1 cellular context compared by ENCODE assay signal in genomic region chr11:46617451-46618314, GRCh38.
A peak's percentile ranks its signal among the peaks of the same experiment; 100 is the strongest.
TF ChIP-seq lines count a peak whose summit lies in the region.

Gene ATG13 (plus strand): TSS chr11:46617553. CDS start chr11:46644292, 26,739 bp downstream.

TF ChIP-seq in HepG2, 621 proteins besides CTCF, POLR2A, EP300 and RAD21 (continued from another document and continues in another):
- TF ChIP-seq PAXIP1 (CRISPR knock-in tag; conservative IDR thresholded peaks at IDR 0.05) = no peak
- TF ChIP-seq MIER3 (CRISPR knock-in tag; IDR thresholded peaks at IDR 0.05; ENCODE audit: borderline replicate concordance) = 0 out of 2 replicates have a peak, but pooled peaks have one; percentile 8
- TF ChIP-seq, protein P1, sequence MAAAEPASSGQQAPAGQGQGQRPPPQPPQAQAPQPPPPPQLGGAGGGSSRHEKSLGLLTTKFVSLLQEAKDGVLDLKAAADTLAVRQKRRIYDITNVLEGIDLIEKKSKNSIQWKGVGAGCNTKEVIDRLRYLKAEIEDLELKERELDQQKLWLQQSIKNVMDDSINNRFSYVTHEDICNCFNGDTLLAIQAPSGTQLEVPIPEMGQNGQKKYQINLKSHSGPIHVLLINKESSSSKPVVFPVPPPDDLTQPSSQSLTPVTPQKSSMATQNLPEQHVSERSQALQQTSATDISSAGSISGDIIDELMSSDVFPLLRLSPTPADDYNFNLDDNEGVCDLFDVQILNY (CRISPR knock-in tag; conservative IDR thresholded peaks at IDR 0.05) = no peak
- peak; percentile 70 to 90; a peak in 3 of 4 replicates for TF ChIP-seq HMGXB4 (CRISPR knock-in tag; IDR thresholded peaks at IDR 0.05; ENCODE audit: borderline replicate concordance in 1 of 2, low read depth in 1 of 2)
- TF ChIP-seq ZNF317 (CRISPR knock-in tag; IDR thresholded peaks at IDR 0.05) = no peak
- TF ChIP-seq, protein P2, sequence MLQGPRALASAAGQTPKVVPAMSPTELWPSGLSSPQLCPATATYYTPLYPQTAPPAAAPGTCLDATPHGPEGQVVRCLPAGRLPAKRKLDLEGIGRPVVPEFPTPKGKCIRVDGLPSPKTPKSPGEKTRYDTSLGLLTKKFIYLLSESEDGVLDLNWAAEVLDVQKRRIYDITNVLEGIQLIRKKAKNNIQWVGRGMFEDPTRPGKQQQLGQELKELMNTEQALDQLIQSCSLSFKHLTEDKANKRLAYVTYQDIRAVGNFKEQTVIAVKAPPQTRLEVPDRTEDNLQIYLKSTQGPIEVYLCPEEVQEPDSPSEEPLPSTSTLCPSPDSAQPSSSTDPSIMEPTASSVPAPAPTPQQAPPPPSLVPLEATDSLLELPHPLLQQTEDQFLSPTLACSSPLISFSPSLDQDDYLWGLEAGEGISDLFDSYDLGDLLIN (CRISPR knock-in tag; IDR thresholded peaks at IDR 0.05; ENCODE audit: borderline replicate concordance) = no peak
- no peak for TF ChIP-seq REXO4 (CRISPR knock-in tag; IDR thresholded peaks at IDR 0.05; ENCODE audit: borderline replicate concordance)
- no peak for TF ChIP-seq STAT5B (CRISPR knock-in tag; IDR thresholded peaks at IDR 0.05)
- TF ChIP-seq, protein P3, sequence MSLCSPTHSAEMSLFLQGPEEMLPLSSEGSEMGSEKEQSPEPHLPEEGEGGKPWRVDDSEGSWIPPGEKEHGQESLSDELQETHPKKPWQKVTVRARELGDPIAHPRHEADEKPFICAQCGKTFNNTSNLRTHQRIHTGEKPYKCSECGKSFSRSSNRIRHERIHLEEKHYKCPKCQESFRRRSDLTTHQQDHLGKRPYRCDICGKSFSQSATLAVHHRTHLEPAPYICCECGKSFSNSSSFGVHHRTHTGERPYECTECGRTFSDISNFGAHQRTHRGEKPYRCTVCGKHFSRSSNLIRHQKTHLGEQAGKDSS (CRISPR knock-in tag; IDR thresholded peaks at IDR 0.05; ENCODE audit: borderline replicate concordance, low read depth) = no peak
- no peak for TF ChIP-seq NR2F1 (CRISPR knock-in tag; IDR thresholded peaks at IDR 0.05)
- peak; percentile 50; the same call in 1 of the 2 replicates for TF ChIP-seq SALL1 (CRISPR knock-in tag; IDR thresholded peaks at IDR 0.05)
- peak; percentile 5; the same call in 1 of the 2 replicates for TF ChIP-seq ZKSCAN1 (IDR thresholded peaks at IDR 0.05; ENCODE audit: low read length)
- TF ChIP-seq KLF6 (CRISPR knock-in tag; IDR thresholded peaks at IDR 0.05) = peak; percentile 5; the same call in 1 of the 2 replicates
- no peak for TF ChIP-seq CENPT (CRISPR knock-in tag; IDR thresholded peaks at IDR 0.05; ENCODE audit: low read depth)
- no peak for TF ChIP-seq HNRNPLL (IDR thresholded peaks at IDR 0.05; ENCODE audit: low read depth, low read length, poor library complexity, severe bottlenecking)
- no peak; the same call in 1 of the 2 replicates for TF ChIP-seq BORCS8-MEF2B (CRISPR knock-in tag; IDR thresholded peaks at IDR 0.05)
- peak; percentile 88; the same call in 1 of the 2 replicates for TF ChIP-seq ZSCAN31 (CRISPR knock-in tag; IDR thresholded peaks at IDR 0.05; ENCODE audit: low read depth)
- TF ChIP-seq NR2C2 (CRISPR knock-in tag; IDR thresholded peaks at IDR 0.05; ENCODE audit: borderline replicate concordance) = peak; percentile 45
- 0 out of 2 replicates have a peak, but pooled peaks have one; percentile 73 for TF ChIP-seq ZNF225 (CRISPR knock-in tag; IDR thresholded peaks at IDR 0.05)
- no peak for TF ChIP-seq CHD2 (IDR thresholded peaks at IDR 0.05; ENCODE audit: low read depth, low read length)
- no peak for TF ChIP-seq ATF1 (CRISPR knock-in tag; IDR thresholded peaks at IDR 0.05)
- no peak for TF ChIP-seq HDAC6 (IDR thresholded peaks at IDR 0.05; ENCODE audit: low read depth, low read length)
- TF ChIP-seq MYC (CRISPR knock-in tag; IDR thresholded peaks at IDR 0.05; ENCODE audit: borderline replicate concordance) = no peak; the same call in 1 of the 2 replicates
- peak; percentile 91 for TF ChIP-seq YY1 (IDR thresholded peaks at IDR 0.05; ENCODE audit: insufficient read depth, insufficient replicate concordance, low read depth, low read length)
- peak; percentile 51; the same call in 1 of the 2 replicates for TF ChIP-seq MXD3 (CRISPR knock-in tag; IDR thresholded peaks at IDR 0.05)
- no peak for TF ChIP-seq ZZZ3 (CRISPR knock-in tag; IDR thresholded peaks at IDR 0.05; ENCODE audit: borderline replicate concordance)
- TF ChIP-seq ZNF136 (CRISPR knock-in tag; IDR thresholded peaks at IDR 0.05; ENCODE audit: low read depth) = no peak
- TF ChIP-seq ZNF530 (CRISPR knock-in tag; IDR thresholded peaks at IDR 0.05; ENCODE audit: low read depth) = no peak
- TF ChIP-seq ZNF749 (CRISPR knock-in tag; IDR thresholded peaks at IDR 0.05; ENCODE audit: borderline replicate concordance) = no peak
- peak; percentile 65 for TF ChIP-seq THAP11 (CRISPR knock-in tag; IDR thresholded peaks at IDR 0.05)
- TF ChIP-seq, protein P4, sequence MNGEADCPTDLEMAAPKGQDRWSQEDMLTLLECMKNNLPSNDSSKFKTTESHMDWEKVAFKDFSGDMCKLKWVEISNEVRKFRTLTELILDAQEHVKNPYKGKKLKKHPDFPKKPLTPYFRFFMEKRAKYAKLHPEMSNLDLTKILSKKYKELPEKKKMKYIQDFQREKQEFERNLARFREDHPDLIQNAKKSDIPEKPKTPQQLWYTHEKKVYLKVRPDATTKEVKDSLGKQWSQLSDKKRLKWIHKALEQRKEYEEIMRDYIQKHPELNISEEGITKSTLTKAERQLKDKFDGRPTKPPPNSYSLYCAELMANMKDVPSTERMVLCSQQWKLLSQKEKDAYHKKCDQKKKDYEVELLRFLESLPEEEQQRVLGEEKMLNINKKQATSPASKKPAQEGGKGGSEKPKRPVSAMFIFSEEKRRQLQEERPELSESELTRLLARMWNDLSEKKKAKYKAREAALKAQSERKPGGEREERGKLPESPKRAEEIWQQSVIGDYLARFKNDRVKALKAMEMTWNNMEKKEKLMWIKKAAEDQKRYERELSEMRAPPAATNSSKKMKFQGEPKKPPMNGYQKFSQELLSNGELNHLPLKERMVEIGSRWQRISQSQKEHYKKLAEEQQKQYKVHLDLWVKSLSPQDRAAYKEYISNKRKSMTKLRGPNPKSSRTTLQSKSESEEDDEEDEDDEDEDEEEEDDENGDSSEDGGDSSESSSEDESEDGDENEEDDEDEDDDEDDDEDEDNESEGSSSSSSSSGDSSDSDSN (CRISPR knock-in tag; IDR thresholded peaks at IDR 0.05) = peak; percentile 69
- TF ChIP-seq ZMAT3 (CRISPR knock-in tag; conservative IDR thresholded peaks at IDR 0.05) = peak; percentile 55; the same call in 1 of the 2 replicates
- TF ChIP-seq, protein P5, sequence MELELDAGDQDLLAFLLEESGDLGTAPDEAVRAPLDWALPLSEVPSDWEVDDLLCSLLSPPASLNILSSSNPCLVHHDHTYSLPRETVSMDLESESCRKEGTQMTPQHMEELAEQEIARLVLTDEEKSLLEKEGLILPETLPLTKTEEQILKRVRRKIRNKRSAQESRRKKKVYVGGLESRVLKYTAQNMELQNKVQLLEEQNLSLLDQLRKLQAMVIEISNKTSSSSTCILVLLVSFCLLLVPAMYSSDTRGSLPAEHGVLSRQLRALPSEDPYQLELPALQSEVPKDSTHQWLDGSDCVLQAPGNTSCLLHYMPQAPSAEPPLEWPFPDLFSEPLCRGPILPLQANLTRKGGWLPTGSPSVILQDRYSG (CRISPR knock-in tag; IDR thresholded peaks at IDR 0.05) = no peak
- no peak for TF ChIP-seq ZNF282 (IDR thresholded peaks at IDR 0.05; ENCODE audit: partially characterized antibody)
- peak; percentile 72; the same call in 1 of the 2 replicates for TF ChIP-seq SIN3A (IDR thresholded peaks at IDR 0.05; ENCODE audit: borderline replicate concordance, low read depth, low read length)
- TF ChIP-seq RFX1 (IDR thresholded peaks at IDR 0.05) = no peak
- TF ChIP-seq, protein P6, sequence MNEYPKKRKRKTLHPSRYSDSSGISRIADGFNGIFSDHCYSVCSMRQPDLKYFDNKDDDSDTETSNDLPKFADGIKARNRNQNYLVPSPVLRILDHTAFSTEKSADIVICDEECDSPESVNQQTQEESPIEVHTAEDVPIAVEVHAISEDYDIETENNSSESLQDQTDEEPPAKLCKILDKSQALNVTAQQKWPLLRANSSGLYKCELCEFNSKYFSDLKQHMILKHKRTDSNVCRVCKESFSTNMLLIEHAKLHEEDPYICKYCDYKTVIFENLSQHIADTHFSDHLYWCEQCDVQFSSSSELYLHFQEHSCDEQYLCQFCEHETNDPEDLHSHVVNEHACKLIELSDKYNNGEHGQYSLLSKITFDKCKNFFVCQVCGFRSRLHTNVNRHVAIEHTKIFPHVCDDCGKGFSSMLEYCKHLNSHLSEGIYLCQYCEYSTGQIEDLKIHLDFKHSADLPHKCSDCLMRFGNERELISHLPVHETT (CRISPR knock-in tag; conservative IDR thresholded peaks at IDR 0.05) = 0 out of 2 replicates have a peak, but pooled peaks have one; percentile 3
- TF ChIP-seq ZNF260 (CRISPR knock-in tag; IDR thresholded peaks at IDR 0.05; ENCODE audit: borderline replicate concordance, low read depth) = no peak
- TF ChIP-seq, protein P7, sequence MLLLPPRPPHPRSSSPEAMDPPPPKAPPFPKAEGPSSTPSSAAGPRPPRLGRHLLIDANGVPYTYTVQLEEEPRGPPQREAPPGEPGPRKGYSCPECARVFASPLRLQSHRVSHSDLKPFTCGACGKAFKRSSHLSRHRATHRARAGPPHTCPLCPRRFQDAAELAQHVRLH (CRISPR knock-in tag; IDR thresholded peaks at IDR 0.05; ENCODE audit: borderline replicate concordance, low read depth) = no peak
- no peak for TF ChIP-seq MAFG (CRISPR knock-in tag; IDR thresholded peaks at IDR 0.05)
- no peak for TF ChIP-seq MAZ (IDR thresholded peaks at IDR 0.05; ENCODE audit: borderline replicate concordance, low read depth, low read length)
- peak; percentile 68 for TF ChIP-seq MAZ (CRISPR knock-in tag; IDR thresholded peaks at IDR 0.05; ENCODE audit: low read depth)
- TF ChIP-seq ZMYM3 (CRISPR knock-in tag; IDR thresholded peaks at IDR 0.05) = no peak
- TF ChIP-seq ZMYM2 (CRISPR knock-in tag; IDR thresholded peaks at IDR 0.05) = peak; percentile 69; the same call in 1 of the 2 replicates
- 0 out of 2 replicates have a peak, but pooled peaks have one; percentile 29 for TF ChIP-seq KDM3A (CRISPR knock-in tag; IDR thresholded peaks at IDR 0.05; ENCODE audit: low read depth)
- no peak for TF ChIP-seq HIVEP1 (CRISPR knock-in tag; IDR thresholded peaks at IDR 0.05)
- TF ChIP-seq MBNL3 (CRISPR knock-in tag; conservative IDR thresholded peaks at IDR 0.05) = no peak
- no peak for TF ChIP-seq ISX (CRISPR knock-in tag; conservative IDR thresholded peaks at IDR 0.05)
- no peak for TF ChIP-seq DR1 (CRISPR knock-in tag; IDR thresholded peaks at IDR 0.05)
- TF ChIP-seq, protein P8, sequence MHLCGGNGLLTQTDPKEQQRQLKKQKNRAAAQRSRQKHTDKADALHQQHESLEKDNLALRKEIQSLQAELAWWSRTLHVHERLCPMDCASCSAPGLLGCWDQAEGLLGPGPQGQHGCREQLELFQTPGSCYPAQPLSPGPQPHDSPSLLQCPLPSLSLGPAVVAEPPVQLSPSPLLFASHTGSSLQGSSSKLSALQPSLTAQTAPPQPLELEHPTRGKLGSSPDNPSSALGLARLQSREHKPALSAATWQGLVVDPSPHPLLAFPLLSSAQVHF (CRISPR knock-in tag; IDR thresholded peaks at IDR 0.05) = no peak
- peak; percentile 73; the same call in 1 of the 2 replicates for TF ChIP-seq ZNF350 (CRISPR knock-in tag; IDR thresholded peaks at IDR 0.05; ENCODE audit: borderline replicate concordance, low read depth)
- TF ChIP-seq PHF20 (CRISPR knock-in tag; IDR thresholded peaks at IDR 0.05) = peak; percentile 75
- TF ChIP-seq KDM5A (IDR thresholded peaks at IDR 0.05; ENCODE audit: borderline replicate concordance, low read length) = peak; percentile 97
- TF ChIP-seq PLRG1 (conservative IDR thresholded peaks at IDR 0.05) = no peak
- no peak for TF ChIP-seq SSRP1 (CRISPR knock-in tag; IDR thresholded peaks at IDR 0.05)
- no peak for TF ChIP-seq IKZF4 (CRISPR knock-in tag; IDR thresholded peaks at IDR 0.05; ENCODE audit: borderline replicate concordance, low read depth, not compliant biosample characterization)
- no peak for TF ChIP-seq ATM (IDR thresholded peaks at IDR 0.05; ENCODE audit: borderline replicate concordance)
- no peak for TF ChIP-seq TARDBP (CRISPR knock-in tag; IDR thresholded peaks at IDR 0.05)
- TF ChIP-seq ZNF878 (CRISPR knock-in tag; IDR thresholded peaks at IDR 0.05) = no peak
